Comparison of ENCODE assay signal across 1 cellular context in the genomic region with DNA sequence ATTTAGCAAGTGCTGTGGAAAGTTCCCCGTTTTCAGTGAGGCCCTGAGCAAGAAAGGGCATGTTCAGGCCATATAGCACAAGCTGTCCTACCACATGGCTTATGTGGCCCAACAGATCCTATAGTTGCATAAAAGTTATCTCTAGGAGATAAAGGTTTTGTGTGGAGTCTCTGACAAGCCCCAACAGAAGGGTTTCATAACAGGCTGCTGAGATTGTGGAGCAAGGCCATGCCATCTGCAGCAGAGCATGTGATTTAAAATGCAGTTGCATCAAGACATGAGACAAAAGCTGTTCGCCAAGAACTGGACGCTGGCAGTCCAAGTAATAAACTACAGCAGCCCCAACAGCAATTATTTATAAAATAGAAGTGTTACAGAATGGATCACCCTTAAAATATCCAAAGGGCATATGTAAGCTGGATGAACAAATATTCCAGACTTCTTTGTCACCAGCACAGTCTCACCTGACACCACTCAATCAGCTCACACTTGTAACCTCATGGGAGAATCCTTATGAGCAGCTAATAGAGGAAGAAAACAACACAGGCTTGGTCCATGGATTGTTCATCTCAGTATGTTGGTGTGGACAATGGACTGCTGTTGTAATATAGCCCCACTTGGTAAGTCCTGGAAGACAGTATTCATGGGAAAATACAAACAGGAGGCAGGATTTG.
TF ChIP-seq lines count a peak whose summit lies in the region.

No MANE protein-coding gene starts in this region.

TF ChIP-seq in IMR-90, 13 proteins besides CTCF, POLR2A, EP300 and RAD21:
- TF ChIP-seq, protein P1, sequence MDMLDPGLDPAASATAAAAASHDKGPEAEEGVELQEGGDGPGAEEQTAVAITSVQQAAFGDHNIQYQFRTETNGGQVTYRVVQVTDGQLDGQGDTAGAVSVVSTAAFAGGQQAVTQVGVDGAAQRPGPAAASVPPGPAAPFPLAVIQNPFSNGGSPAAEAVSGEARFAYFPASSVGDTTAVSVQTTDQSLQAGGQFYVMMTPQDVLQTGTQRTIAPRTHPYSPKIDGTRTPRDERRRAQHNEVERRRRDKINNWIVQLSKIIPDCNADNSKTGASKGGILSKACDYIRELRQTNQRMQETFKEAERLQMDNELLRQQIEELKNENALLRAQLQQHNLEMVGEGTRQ (IDR thresholded peaks at IDR 0.05; ENCODE audit: low read depth, low read length): no peak
- TF ChIP-seq CHD1 (IDR thresholded peaks at IDR 0.05; ENCODE audit: low read depth, low read length) (no peak), RCOR1 (IDR thresholded peaks at IDR 0.05; ENCODE audit: insufficient replicate concordance, low read length) (no peak), CEBPB (IDR thresholded peaks at IDR 0.05; ENCODE audit: low read depth, low read length) (no peak), MXI1 (IDR thresholded peaks at IDR 0.05; ENCODE audit: borderline replicate concordance, low read depth, low read length) (no peak), MAZ (IDR thresholded peaks at IDR 0.05; ENCODE audit: borderline replicate concordance, low read depth, low read length) (no peak), FOS (IDR thresholded peaks at IDR 0.05; ENCODE audit: low read depth, low read length) (no peak), MAFK (IDR thresholded peaks at IDR 0.05; ENCODE audit: low read depth, low read length) (no peak), RFX5 (IDR thresholded peaks at IDR 0.05; ENCODE audit: low read depth, low read length) (no peak), NFE2L2 (IDR thresholded peaks at IDR 0.05; ENCODE audit: low read depth, low read length) (no peak), BHLHE40 (IDR thresholded peaks at IDR 0.05; ENCODE audit: low read depth, low read length) (no peak)
- TF ChIP-seq, protein P2, sequence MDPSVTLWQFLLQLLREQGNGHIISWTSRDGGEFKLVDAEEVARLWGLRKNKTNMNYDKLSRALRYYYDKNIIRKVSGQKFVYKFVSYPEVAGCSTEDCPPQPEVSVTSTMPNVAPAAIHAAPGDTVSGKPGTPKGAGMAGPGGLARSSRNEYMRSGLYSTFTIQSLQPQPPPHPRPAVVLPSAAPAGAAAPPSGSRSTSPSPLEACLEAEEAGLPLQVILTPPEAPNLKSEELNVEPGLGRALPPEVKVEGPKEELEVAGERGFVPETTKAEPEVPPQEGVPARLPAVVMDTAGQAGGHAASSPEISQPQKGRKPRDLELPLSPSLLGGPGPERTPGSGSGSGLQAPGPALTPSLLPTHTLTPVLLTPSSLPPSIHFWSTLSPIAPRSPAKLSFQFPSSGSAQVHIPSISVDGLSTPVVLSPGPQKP (IDR thresholded peaks at IDR 0.05; ENCODE audit: borderline replicate concordance, low read depth, low read length): no peak
